28 cellular contexts compared by ENCODE assay signal in the genomic region with DNA sequence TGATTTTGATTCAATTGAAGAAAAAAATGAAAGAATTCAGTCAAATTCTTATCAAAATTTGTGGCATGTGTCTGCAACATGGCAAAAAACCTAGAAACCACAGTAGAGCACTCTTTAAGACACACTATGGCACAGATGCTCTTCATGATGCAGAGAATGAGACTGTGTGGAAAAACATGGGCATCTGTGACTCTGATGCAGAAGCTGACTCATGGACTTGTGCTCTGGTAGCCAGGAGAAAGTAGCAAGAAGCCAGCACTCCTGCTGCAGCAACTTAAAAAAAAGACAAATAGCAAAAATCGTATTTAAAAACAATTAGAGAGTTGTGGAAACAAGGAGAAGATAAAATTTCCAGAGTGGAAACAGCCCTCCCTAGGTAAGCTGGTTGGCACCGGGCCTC. TPM values are rescaled to one million over a fixed set of nuclear protein-coding genes. Genes with fewer than 3 reads are reported as not detected.
"Had no signal": no experiment of that assay in that cellular context is flagged by ENCODE, and none has a peak within 500 bp of the region (broad histone marks: within the 10 kb centered on the region; RNA-seq: fewer than 3 reads in every experiment).

No MANE protein-coding gene starts in this region.

- H3K4me1 Mint-ChIP-seq: activated CD4-positive, alpha-beta T cell treated with anti-CD3 and anti-CD28 coated beads for 36 hours; endodermal cell; nephron progenitor cell had no signal

- H3K36me3 ChIP-seq: gastrocnemius medialis, thyroid gland had no signal

- H3K4me1 ChIP-seq: body of pancreas, gastrocnemius medialis, thyroid gland had no signal

- H3K9me3 ChIP-seq: body of pancreas, gastrocnemius medialis, thyroid gland had no signal

- H3K27ac ChIP-seq: body of pancreas, gastrocnemius medialis, thyroid gland had no signal

- DNase-seq: activated CD4-positive, alpha-beta T cell treated with anti-CD3 and anti-CD28 coated beads for 36 hours; activated CD4-positive, alpha-beta T cell treated with anti-CD3 and anti-CD28 coated beads, Interleukin-2, amount 50 U/mL, for 48 hours; activated gamma-delta T cell; amniotic stem cell; body of pancreas; caudate nucleus; endodermal cell; gastrocnemius medialis; head of caudate nucleus; nephron progenitor cell; nucleus accumbens; stimulated activated CD4-positive, alpha-beta T cell treated with anti-CD3 and anti-CD28 coated beads, Interleukin-12 subunit alpha, Interleukin-12 subunit beta, amount 100 ng/mL, for 4 hours; stimulated activated CD4-positive, alpha-beta T cell treated with anti-CD3 and anti-CD28 coated beads, Interleukin-1b, Interleukin-23, amount 100 ng/mL, for 48 hours; stimulated activated CD8-positive, alpha-beta memory T cell treated with anti-CD3 and anti-CD28 coated beads, Interleukin-4, amount 100 ng/mL, for 48 hours; stimulated activated naive CD4-positive, alpha-beta T cell; thyroid gland had no signal

- H3K4me3 ChIP-seq: body of pancreas, gastrocnemius medialis, lung, thyroid gland had no signal

- H3K27me3 ChIP-seq: body of pancreas, gastrocnemius medialis, thyroid gland had no signal

- H3K4me3 Mint-ChIP-seq: activated CD4-positive, alpha-beta T cell treated with anti-CD3 and anti-CD28 coated beads for 36 hours; endodermal cell; nephron progenitor cell; T-helper 2 cell treated with Interferon-gamma antibody and Interleukin-4, amounts not matched to agents 5 μg/mL and 100 μg/mL, for 36 hours; WTC11 had no signal

- ATAC-seq: activated CD4-positive, alpha-beta T cell treated with anti-CD3 and anti-CD28 coated beads for 36 hours; activated naive CD4-positive, alpha-beta T cell treated with anti-CD3 and anti-CD28 coated beads, Interleukin-2, amount 50 U/mL, for 72 hours; body of pancreas; gastrocnemius medialis; left lobe of liver; WTC11 had no signal

- H3K27ac Mint-ChIP-seq: activated CD4-positive, alpha-beta T cell treated with anti-CD3 and anti-CD28 coated beads for 36 hours; activated naive CD4-positive, alpha-beta T cell treated with anti-CD3 and anti-CD28 coated beads, Interleukin-2, amount 50 U/mL, for 72 hours; endodermal cell; nephron progenitor cell; T-helper 2 cell treated with Interferon-gamma antibody and Interleukin-4, amounts not matched to agents 5 μg/mL and 100 μg/mL, for 36 hours; WTC11 had no signal

- FAIRE-seq: colon, keratinocyte, TTC549 had no signal

- H3K9me3 Mint-ChIP-seq: T-helper 2 cell treated with Interferon-gamma antibody and Interleukin-4, amounts not matched to agents 5 μg/mL and 100 μg/mL, for 36 hours had no signal

RNA-seq across cellular contexts. Expression of a gene that starts 8.9 kb away (rescaled TPM):
- total RNA-seq: activated CD4-positive, alpha-beta T cell treated with anti-CD3 and anti-CD28 coated beads for 36 hours; activated naive CD4-positive, alpha-beta T cell treated with anti-CD3 and anti-CD28 coated beads, Interleukin-2, amount 50 U/mL, for 72 hours; body of pancreas; endodermal cell; epithelial cell of proximal tubule; gastrocnemius medialis; left lobe of liver; lung; myocyte; renal cortical epithelial cell; thyroid gland; urinary bladder; WTC11 had no signal
- polyA plus RNA-seq: keratinocyte, lung, urinary bladder had no signal

RNA-seq across cellular contexts. Expression of a gene that starts 50.3 kb away (rescaled TPM):
- total RNA-seq: activated CD4-positive, alpha-beta T cell treated with anti-CD3 and anti-CD28 coated beads for 36 hours; activated naive CD4-positive, alpha-beta T cell treated with anti-CD3 and anti-CD28 coated beads, Interleukin-2, amount 50 U/mL, for 72 hours; body of pancreas; epithelial cell of proximal tubule; gastrocnemius medialis; left lobe of liver; lung; myocyte; renal cortical epithelial cell; thyroid gland; urinary bladder had no signal
- polyA plus RNA-seq: keratinocyte, lung, urinary bladder had no signal

RNA-seq across cellular contexts. Expression of a gene that starts 52.5 kb away (rescaled TPM):
- total RNA-seq: myocyte had no signal
- polyA plus RNA-seq: keratinocyte had no signal
